1 cellular context compared by ENCODE assay signal in the genomic region with DNA sequence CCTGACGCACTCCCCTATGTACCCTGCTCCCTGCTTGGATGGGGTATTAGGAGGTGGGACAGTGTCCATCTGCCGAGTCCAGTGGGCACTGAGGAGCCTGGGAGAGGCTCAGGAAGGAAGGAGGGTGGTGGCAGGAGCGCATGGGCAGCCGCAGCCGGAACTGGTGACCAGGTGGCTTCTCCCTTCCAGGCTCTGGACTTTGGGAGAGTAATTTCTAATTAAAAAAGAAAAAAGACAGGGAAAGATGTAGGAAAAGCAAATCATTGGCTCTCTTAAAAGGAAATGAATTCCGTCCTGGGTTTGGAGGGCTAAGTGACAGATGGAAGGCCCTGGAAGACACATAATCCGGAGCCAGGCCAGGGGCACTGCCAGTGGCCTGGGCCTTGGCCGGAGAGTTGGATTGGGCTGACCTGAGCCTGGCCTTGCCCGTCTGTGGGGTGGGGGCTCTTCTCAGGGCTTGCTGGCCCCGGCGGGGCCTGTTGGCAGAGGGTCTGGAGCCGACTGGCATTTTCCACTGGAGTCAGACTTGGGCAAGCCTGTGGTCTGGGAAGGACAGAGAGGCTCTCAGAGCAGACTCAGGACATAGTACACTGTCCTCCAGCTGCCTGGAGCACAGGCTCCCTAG.
TF ChIP-seq lines count a peak whose summit lies in the region.

No MANE protein-coding gene starts in this region.

TF ChIP-seq in GM23338, 12 proteins besides CTCF, POLR2A, EP300 and RAD21 (continued from another document):
- TF ChIP-seq, protein P1, sequence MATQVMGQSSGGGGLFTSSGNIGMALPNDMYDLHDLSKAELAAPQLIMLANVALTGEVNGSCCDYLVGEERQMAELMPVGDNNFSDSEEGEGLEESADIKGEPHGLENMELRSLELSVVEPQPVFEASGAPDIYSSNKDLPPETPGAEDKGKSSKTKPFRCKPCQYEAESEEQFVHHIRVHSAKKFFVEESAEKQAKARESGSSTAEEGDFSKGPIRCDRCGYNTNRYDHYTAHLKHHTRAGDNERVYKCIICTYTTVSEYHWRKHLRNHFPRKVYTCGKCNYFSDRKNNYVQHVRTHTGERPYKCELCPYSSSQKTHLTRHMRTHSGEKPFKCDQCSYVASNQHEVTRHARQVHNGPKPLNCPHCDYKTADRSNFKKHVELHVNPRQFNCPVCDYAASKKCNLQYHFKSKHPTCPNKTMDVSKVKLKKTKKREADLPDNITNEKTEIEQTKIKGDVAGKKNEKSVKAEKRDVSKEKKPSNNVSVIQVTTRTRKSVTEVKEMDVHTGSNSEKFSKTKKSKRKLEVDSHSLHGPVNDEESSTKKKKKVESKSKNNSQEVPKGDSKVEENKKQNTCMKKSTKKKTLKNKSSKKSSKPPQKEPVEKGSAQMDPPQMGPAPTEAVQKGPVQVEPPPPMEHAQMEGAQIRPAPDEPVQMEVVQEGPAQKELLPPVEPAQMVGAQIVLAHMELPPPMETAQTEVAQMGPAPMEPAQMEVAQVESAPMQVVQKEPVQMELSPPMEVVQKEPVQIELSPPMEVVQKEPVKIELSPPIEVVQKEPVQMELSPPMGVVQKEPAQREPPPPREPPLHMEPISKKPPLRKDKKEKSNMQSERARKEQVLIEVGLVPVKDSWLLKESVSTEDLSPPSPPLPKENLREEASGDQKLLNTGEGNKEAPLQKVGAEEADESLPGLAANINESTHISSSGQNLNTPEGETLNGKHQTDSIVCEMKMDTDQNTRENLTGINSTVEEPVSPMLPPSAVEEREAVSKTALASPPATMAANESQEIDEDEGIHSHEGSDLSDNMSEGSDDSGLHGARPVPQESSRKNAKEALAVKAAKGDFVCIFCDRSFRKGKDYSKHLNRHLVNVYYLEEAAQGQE (IDR thresholded peaks at IDR 0.05; ENCODE audit: unreplicated experiment) = no peak
- TF ChIP-seq STAT1 (IDR thresholded peaks at IDR 0.05; ENCODE audit: unreplicated experiment) (no peak), EZH2phosphoT487 (IDR thresholded peaks at IDR 0.05; ENCODE audit: unreplicated experiment) (no peak), EZH2 (IDR thresholded peaks at IDR 0.05; ENCODE audit: low read depth, unreplicated experiment) (no peak), POLR2AphosphoS5 (IDR thresholded peaks at IDR 0.05; ENCODE audit: low read depth) (no peak), ZNF114 (CRISPR knock-in tag; IDR thresholded peaks at IDR 0.05) (no peak), NANOG (IDR thresholded peaks at IDR 0.05; ENCODE audit: borderline replicate concordance) (no peak), JUNB (IDR thresholded peaks at IDR 0.05; ENCODE audit: unreplicated experiment) (no peak)
- TF ChIP-seq, protein P2, sequence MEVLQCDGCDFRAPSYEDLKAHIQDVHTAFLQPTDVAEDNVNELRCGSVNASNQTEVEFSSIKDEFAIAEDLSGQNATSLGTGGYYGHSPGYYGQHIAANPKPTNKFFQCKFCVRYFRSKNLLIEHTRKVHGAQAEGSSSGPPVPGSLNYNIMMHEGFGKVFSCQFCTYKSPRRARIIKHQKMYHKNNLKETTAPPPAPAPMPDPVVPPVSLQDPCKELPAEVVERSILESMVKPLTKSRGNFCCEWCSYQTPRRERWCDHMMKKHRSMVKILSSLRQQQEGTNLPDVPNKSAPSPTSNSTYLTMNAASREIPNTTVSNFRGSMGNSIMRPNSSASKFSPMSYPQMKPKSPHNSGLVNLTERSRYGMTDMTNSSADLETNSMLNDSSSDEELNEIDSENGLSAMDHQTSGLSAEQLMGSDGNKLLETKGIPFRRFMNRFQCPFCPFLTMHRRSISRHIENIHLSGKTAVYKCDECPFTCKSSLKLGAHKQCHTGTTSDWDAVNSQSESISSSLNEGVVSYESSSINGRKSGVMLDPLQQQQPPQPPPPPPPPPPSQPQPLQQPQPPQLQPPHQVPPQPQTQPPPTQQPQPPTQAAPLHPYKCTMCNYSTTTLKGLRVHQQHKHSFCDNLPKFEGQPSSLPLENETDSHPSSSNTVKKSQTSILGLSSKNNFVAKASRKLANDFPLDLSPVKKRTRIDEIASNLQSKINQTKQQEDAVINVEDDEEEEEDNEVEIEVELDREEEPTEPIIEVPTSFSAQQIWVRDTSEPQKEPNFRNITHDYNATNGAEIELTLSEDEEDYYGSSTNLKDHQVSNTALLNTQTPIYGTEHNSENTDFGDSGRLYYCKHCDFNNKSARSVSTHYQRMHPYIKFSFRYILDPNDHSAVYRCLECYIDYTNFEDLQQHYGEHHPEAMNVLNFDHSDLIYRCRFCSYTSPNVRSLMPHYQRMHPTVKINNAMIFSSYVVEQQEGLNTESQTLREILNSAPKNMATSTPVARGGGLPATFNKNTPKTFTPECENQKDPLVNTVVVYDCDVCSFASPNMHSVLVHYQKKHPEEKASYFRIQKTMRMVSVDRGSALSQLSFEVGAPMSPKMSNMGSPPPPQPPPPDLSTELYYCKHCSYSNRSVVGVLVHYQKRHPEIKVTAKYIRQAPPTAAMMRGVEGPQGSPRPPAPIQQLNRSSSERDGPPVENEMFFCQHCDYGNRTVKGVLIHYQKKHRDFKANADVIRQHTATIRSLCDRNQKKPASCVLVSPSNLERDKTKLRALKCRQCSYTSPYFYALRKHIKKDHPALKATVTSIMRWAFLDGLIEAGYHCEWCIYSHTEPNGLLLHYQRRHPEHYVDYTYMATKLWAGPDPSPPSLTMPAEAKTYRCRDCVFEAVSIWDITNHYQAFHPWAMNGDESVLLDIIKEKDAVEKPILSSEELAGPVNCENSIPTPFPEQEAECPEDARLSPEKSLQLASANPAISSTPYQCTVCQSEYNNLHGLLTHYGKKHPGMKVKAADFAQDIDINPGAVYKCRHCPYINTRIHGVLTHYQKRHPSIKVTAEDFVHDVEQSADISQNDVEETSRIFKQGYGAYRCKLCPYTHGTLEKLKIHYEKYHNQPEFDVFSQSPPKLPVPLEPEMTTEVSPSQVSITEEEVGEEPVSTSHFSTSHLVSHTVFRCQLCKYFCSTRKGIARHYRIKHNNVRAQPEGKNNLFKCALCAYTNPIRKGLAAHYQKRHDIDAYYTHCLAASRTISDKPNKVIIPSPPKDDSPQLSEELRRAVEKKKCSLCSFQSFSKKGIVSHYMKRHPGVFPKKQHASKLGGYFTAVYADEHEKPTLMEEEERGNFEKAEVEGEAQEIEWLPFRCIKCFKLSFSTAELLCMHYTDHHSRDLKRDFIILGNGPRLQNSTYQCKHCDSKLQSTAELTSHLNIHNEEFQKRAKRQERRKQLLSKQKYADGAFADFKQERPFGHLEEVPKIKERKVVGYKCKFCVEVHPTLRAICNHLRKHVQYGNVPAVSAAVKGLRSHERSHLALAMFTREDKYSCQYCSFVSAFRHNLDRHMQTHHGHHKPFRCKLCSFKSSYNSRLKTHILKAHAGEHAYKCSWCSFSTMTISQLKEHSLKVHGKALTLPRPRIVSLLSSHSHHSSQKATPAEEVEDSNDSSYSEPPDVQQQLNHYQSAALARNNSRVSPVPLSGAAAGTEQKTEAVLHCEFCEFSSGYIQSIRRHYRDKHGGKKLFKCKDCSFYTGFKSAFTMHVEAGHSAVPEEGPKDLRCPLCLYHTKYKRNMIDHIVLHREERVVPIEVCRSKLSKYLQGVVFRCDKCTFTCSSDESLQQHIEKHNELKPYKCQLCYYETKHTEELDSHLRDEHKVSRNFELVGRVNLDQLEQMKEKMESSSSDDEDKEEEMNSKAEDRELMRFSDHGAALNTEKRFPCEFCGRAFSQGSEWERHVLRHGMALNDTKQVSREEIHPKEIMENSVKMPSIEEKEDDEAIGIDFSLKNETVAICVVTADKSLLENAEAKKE (CRISPR knock-in tag; IDR thresholded peaks at IDR 0.05) = no peak
